In the genomic region with DNA sequence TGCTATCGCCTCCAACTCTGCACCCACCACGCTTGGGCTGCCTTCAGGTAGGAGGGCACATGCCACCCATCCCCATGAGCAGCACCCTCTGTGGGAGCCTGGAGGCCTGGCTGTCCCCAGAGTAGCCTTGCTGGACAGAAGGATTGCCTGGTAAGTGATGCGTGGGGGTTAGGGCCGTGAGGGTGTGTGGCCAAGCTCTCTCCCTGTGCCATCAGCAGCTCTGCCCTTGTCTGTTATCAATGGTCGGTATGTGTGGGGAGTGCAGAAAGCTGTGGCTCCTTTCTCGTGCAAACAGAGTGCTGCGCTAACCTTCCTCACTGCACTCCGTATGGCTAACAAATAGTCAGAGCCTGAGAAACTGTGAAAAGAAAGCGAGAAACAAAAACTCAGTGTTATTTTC, we compare ENCODE assay signal across 17 cellular contexts.
"Had no signal": no experiment of that assay in that cellular context is flagged by ENCODE, and none has a peak within 500 bp of the region (broad histone marks: within the 10 kb centered on the region; RNA-seq: fewer than 3 reads in every experiment).

No MANE protein-coding gene starts in this region.

- H3K4me3 ChIP-seq: esophagus squamous epithelium, gastroesophageal sphincter, mucosa of descending colon, stomach had no signal

- H3K36me3 Mint-ChIP-seq: naive thymus-derived CD8-positive, alpha-beta T cell had no signal

- H3K27ac Mint-ChIP-seq: naive thymus-derived CD8-positive, alpha-beta T cell had no signal

- FAIRE-seq: islet of Langerhans had no signal

- H3K36me3 ChIP-seq: esophagus squamous epithelium, gastroesophageal sphincter, stomach had no signal

- H3K4me3 Mint-ChIP-seq: naive thymus-derived CD8-positive, alpha-beta T cell had no signal

- H3K9me3 ChIP-seq: esophagus squamous epithelium, gastroesophageal sphincter, mucosa of descending colon, stomach had no signal

- ATAC-seq: gastroesophageal sphincter; left lobe of liver; mucosa of descending colon; naive thymus-derived CD8-positive, alpha-beta T cell; sciatic nerve had no signal

- DNase-seq: effector memory CD4-positive, alpha-beta T cell; esophagus squamous epithelium; foreskin fibroblast; kidney glomerular epithelial cell; mammary epithelial cell; mucosa of descending colon; naive thymus-derived CD8-positive, alpha-beta T cell; stimulated activated CD4-positive, alpha-beta T cell treated with anti-CD3 and anti-CD28 coated beads, Interleukin-2, amount 100 ng/mL, for 24 hours; stimulated activated naive CD4-positive, alpha-beta T cell; stomach; substantia nigra; trophoblast cell had no signal

- H3K27me3 ChIP-seq: esophagus squamous epithelium had no signal

- H3K27ac ChIP-seq: epithelial cell of prostate, esophagus squamous epithelium, gastroesophageal sphincter, stomach had no signal

- H3K4me1 ChIP-seq: esophagus squamous epithelium, gastroesophageal sphincter, stomach had no signal
